Comparison of ENCODE assay signal across 1 cellular context in the genomic region with DNA sequence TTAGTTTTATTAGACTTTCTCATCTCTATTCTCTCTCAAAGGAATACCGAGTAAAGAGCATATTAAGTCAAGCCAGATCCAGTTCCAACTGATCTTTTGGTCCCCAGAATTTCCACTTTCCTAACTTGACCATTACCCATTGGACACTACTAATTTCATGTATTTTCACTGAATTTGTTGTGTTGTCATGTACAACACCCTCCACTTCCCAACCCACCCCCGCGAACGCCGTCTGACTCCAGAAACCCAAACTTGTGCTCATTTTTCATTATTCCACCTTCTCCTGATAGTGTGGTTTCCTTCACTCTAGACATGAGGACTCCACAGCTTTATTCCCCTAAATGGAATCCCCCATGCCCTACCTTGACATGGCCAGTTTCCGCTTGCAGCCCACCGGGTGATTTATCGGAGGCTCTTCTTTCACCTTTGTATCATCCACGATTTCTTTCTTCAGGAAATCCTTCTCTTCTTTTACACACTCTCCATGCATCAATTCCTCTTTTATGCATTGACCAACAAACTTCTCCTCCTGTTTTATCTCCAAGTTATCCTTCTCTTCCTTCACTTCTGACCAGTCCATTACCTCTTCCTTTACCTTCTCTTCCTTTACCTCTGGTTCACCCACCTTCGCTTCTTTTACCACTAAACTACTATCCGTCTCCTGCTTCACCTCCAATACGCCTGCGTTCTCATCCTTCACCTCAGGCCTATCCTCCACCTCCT.
TF ChIP-seq lines count a peak whose summit lies in the region.

No MANE protein-coding gene starts in this region.

TF ChIP-seq in HCT116, 20 proteins besides CTCF, POLR2A, EP300 and RAD21 (continued from another document):
- TF ChIP-seq, protein P1, sequence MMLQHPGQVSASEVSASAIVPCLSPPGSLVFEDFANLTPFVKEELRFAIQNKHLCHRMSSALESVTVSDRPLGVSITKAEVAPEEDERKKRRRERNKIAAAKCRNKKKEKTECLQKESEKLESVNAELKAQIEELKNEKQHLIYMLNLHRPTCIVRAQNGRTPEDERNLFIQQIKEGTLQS (IDR thresholded peaks at IDR 0.05): no peak
- TF ChIP-seq ZFX (IDR thresholded peaks at IDR 0.05): no peak
- TF ChIP-seq TCF7L2 (IDR thresholded peaks at IDR 0.05; ENCODE audit: borderline replicate concordance, extremely low read depth, insufficient read depth, insufficient read length): no peak
- TF ChIP-seq, protein P2, sequence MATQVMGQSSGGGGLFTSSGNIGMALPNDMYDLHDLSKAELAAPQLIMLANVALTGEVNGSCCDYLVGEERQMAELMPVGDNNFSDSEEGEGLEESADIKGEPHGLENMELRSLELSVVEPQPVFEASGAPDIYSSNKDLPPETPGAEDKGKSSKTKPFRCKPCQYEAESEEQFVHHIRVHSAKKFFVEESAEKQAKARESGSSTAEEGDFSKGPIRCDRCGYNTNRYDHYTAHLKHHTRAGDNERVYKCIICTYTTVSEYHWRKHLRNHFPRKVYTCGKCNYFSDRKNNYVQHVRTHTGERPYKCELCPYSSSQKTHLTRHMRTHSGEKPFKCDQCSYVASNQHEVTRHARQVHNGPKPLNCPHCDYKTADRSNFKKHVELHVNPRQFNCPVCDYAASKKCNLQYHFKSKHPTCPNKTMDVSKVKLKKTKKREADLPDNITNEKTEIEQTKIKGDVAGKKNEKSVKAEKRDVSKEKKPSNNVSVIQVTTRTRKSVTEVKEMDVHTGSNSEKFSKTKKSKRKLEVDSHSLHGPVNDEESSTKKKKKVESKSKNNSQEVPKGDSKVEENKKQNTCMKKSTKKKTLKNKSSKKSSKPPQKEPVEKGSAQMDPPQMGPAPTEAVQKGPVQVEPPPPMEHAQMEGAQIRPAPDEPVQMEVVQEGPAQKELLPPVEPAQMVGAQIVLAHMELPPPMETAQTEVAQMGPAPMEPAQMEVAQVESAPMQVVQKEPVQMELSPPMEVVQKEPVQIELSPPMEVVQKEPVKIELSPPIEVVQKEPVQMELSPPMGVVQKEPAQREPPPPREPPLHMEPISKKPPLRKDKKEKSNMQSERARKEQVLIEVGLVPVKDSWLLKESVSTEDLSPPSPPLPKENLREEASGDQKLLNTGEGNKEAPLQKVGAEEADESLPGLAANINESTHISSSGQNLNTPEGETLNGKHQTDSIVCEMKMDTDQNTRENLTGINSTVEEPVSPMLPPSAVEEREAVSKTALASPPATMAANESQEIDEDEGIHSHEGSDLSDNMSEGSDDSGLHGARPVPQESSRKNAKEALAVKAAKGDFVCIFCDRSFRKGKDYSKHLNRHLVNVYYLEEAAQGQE (IDR thresholded peaks at IDR 0.05; ENCODE audit: low read depth): no peak
- TF ChIP-seq, protein P3, sequence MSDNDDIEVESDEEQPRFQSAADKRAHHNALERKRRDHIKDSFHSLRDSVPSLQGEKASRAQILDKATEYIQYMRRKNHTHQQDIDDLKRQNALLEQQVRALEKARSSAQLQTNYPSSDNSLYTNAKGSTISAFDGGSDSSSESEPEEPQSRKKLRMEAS (IDR thresholded peaks at IDR 0.05): no peak
- no peak for TF ChIP-seq JUND (IDR thresholded peaks at IDR 0.05)
- TF ChIP-seq FOSL1 (IDR thresholded peaks at IDR 0.05; ENCODE audit: low read depth): no peak
- TF ChIP-seq SRF (IDR thresholded peaks at IDR 0.05; ENCODE audit: low read depth): no peak
- no peak for TF ChIP-seq EGR1 (IDR thresholded peaks at IDR 0.05; ENCODE audit: low read depth)
- no peak for TF ChIP-seq POLR2AphosphoS5 (IDR thresholded peaks at IDR 0.05; ENCODE audit: low read depth, low read length)
- no peak for TF ChIP-seq CEBPB (IDR thresholded peaks at IDR 0.05; ENCODE audit: low read depth)
TF ChIP-seq in HCT116: peak in this region for 0.
